In genomic region chr11:115711021-115711420, GRCh38 we compare ENCODE assay signal across 21 cellular contexts.
DNase-seq lines count a peak whose midpoint lies in the region; ATAC-seq and TF ChIP-seq lines count a peak whose summit lies in the region.
"Had no signal": no experiment of that assay in that cellular context is flagged by ENCODE, and none has a peak within 500 bp of the region (broad histone marks: within the 10 kb centered on the region; RNA-seq: fewer than 3 reads in every experiment).

No MANE protein-coding gene starts in this region.

- peaks cover 5% of the 10 kb centered on the region for H3K4me1 ChIP-seq in foreskin keratinocyte
- H3K4me1 ChIP-seq: SJSA1 had no signal

- H3K4me3 Mint-ChIP-seq in stimulated activated memory B cell treated with anti-CD40 and anti-IgM and Interleukin-4, amounts not matched to agents 10 μg/mL and 1 μg/mL and 100 μg/mL, for 72 hours = peak overlapping the region; percentile 25
- H3K4me3 Mint-ChIP-seq: CD4-positive, alpha-beta T cell had no signal

- H3K36me3 Mint-ChIP-seq in stimulated activated memory B cell treated with anti-CD40 and anti-IgM and Interleukin-4, amounts not matched to agents 10 μg/mL and 1 μg/mL and 100 μg/mL, for 72 hours = no peaks in the 10 kb centered on the region

- no peaks in the 10 kb centered on the region for H3K27me3 Mint-ChIP-seq in stimulated activated memory B cell treated with anti-CD40 and anti-IgM and Interleukin-4, amounts not matched to agents 10 μg/mL and 1 μg/mL and 100 μg/mL, for 72 hours
- H3K27me3 Mint-ChIP-seq: CD4-positive, alpha-beta T cell had no signal

- H3K27me3 ChIP-seq in foreskin keratinocyte = peaks cover 16% of the 10 kb centered on the region
- H3K27me3 ChIP-seq: BE2C, SJSA1 had no signal

- no peak overlapping the region for H3K27ac ChIP-seq in foreskin keratinocyte
- H3K27ac ChIP-seq: 22Rv1, GM23248, PC-9, SJSA1 had no signal

- DNase-seq in DMS53 (lab: John Stamatoyannopoulos, UW) (peak; percentile 72), DMS53 treated with DMSO at 0.1 percent for 48 hours (lab: John Stamatoyannopoulos, UW; ENCODE audit: unreplicated experiment) (no peak), NCI-H446 treated with DMSO at 0.1 percent for 48 hours (lab: John Stamatoyannopoulos, UW) (peak; percentile 17), foreskin keratinocyte (no peak), NCI-H1417 (lab: John Stamatoyannopoulos, UW) (no peak)
- DNase-seq in activated CD4-positive, alpha-beta T cell treated with anti-CD3 and anti-CD28 coated beads, Interleukin-2, amount 50 U/mL, for 4 hours = no peak
- DNase-seq: BE2C; CD4-positive, alpha-beta T cell; GDM1; GM23248; NCI-H1417 treated with DMSO at 0.1 percent for 48 hours; NCI-H2029 treated with DMSO at 0.1 percent for 48 hours; NCI-H226; PC-9; SW 1271 had no signal

- H3K9me3 Mint-ChIP-seq in stimulated activated memory B cell treated with anti-CD40 and anti-IgM and Interleukin-4, amounts not matched to agents 10 μg/mL and 1 μg/mL and 100 μg/mL, for 72 hours = no peaks in the 10 kb centered on the region
- H3K9me3 Mint-ChIP-seq: CD4-positive, alpha-beta T cell had no signal

- ATAC-seq in foreskin keratinocyte (peak; percentile 18), GM21515 (IDR thresholded peaks at IDR 0.05; ENCODE audit: unreplicated experiment) (no peak)
- ATAC-seq in stimulated activated memory B cell treated with anti-CD40 and anti-IgM and Interleukin-4, amounts not matched to agents 10 μg/mL and 1 μg/mL and 100 μg/mL, for 72 hours = no peak
- ATAC-seq: GM12878, HCT116 had no signal

- H3K27ac Mint-ChIP-seq in stimulated activated memory B cell treated with anti-CD40 and anti-IgM and Interleukin-4, amounts not matched to agents 10 μg/mL and 1 μg/mL and 100 μg/mL, for 72 hours = no peak overlapping the region
- H3K27ac Mint-ChIP-seq: CD4-positive, alpha-beta T cell had no signal

- peaks cover 14% of the 10 kb centered on the region for H3K4me1 Mint-ChIP-seq in stimulated activated memory B cell treated with anti-CD40 and anti-IgM and Interleukin-4, amounts not matched to agents 10 μg/mL and 1 μg/mL and 100 μg/mL, for 72 hours

- TF ChIP-seq CTCF in foreskin keratinocyte (conservative IDR thresholded peaks at IDR 0.05) = no peak

Comparison
In these comparisons a context has a peak if more than half of its experiments do, and no peak if none do; other contexts are left out.
1. DNase-seq: peak in DMS53 (single experiment) and NCI-H446 treated with DMSO at 0.1 percent for 48 hours (single experiment); none in DMS53 treated with DMSO at 0.1 percent for 48 hours (single experiment), foreskin keratinocyte (0 of 2), NCI-H1417 (0 of 3) and activated CD4-positive, alpha-beta T cell treated with anti-CD3 and anti-CD28 coated beads, Interleukin-2, amount 50 U/mL, for 4 hours (0 of 2).